ENCODE assay signal across 10 cellular contexts in genomic region chr3:61236556-61236955, GRCh38. TPM values are rescaled to one million over a fixed set of nuclear protein-coding genes. Genes with fewer than 3 reads are reported as not detected.
DNase-seq lines count a peak whose midpoint lies in the region; ATAC-seq and TF ChIP-seq lines count a peak whose summit lies in the region.
"Had no signal": no experiment of that assay in that cellular context is flagged by ENCODE, and none has a peak within 500 bp of the region (broad histone marks: within the 10 kb centered on the region; RNA-seq: fewer than 3 reads in every experiment).

No MANE protein-coding gene starts in this region.

- no peak overlapping the region for H3K4me3 Mint-ChIP-seq in progenitor cell of endocrine pancreas (ENCODE audit: low read depth)

- H3K27me3 ChIP-seq in spleen (replicated peaks in 1 of 7) = no peaks in the 10 kb centered on the region

- TF ChIP-seq CTCF in progenitor cell of endocrine pancreas (IDR thresholded peaks at IDR 0.05; ENCODE audit: unreplicated experiment) (no peak), RWPE1 (conservative IDR thresholded peaks at IDR 0.05; ENCODE audit: low read depth) (no peak), spleen (IDR thresholded peaks at IDR 0.05 in 8 of 11, conservative IDR thresholded peaks at IDR 0.05 in 3 of 11) (no peak)

- no peaks in the 10 kb centered on the region for H3K36me3 ChIP-seq in spleen

- no peak for TF ChIP-seq POLR2A in spleen (IDR thresholded peaks at IDR 0.05)

- no peaks in the 10 kb centered on the region for H3K27me3 Mint-ChIP-seq in progenitor cell of endocrine pancreas

- peak; percentile 88 for ATAC-seq in GM18907 (IDR thresholded peaks at IDR 0.05; ENCODE audit: unreplicated experiment)
- ATAC-seq in GM21717 (IDR thresholded peaks at IDR 0.05; ENCODE audit: unreplicated experiment) = peak; percentile 97
- peak; percentile 80 for ATAC-seq in HG03439 (IDR thresholded peaks at IDR 0.05; ENCODE audit: unreplicated experiment)

- intact Hi-C loops in spleen (cut with DNase I; ENCODE audit: low total_unique reads) = no loop called here

- H3K9me3 Mint-ChIP-seq in progenitor cell of endocrine pancreas (ENCODE audit: low read depth) = no peaks in the 10 kb centered on the region
- H3K9me3 Mint-ChIP-seq: activated T-helper 2 cell treated with anti-CD3 and anti-CD28 coated beads, Interferon-gamma antibody, Interleukin-2, Interleukin-4, amounts not matched to agents 10 μg/mL and 5 μg/mL and 100 μg/mL, durations not matched to agents 14 hours and 24 hours and 36 hours had no signal

- H3K27ac ChIP-seq in RWPE1 (no peak overlapping the region), spleen (no peak overlapping the region)

- no peak overlapping the region for H3K4me3 ChIP-seq in spleen

- H3K36me3 Mint-ChIP-seq in progenitor cell of endocrine pancreas (ENCODE audit: insufficient read depth) = no peaks in the 10 kb centered on the region

- POLR2A ChIA-PET in RWPE1 (lab: Yijun Ruan, JAX; ENCODE audit: low non-redundant PET) = no interaction called here

- no peaks in the 10 kb centered on the region for H3K9me3 ChIP-seq in spleen

- H3K4me1 Mint-ChIP-seq in progenitor cell of endocrine pancreas (ENCODE audit: low read depth) = no peaks in the 10 kb centered on the region

- DNase-seq in left kidney (ENCODE audit: low read depth, low spot score) (peak; percentile 21), progenitor cell of endocrine pancreas (ENCODE audit: low spot score, unreplicated experiment) (no peak), COR-L47 (lab: John Stamatoyannopoulos, UW) (no peak), RWPE1 (ENCODE audit: low spot score) (no peak), spleen (no peak)
- DNase-seq: stimulated activated CD4-positive, alpha-beta T cell treated with anti-CD3 and anti-CD28 coated beads, Interleukin-2, amount 100 ng/mL, for 48 hours had no signal

- no peak overlapping the region for H3K27ac Mint-ChIP-seq in progenitor cell of endocrine pancreas
- H3K27ac Mint-ChIP-seq: activated T-helper 2 cell treated with anti-CD3 and anti-CD28 coated beads, Interferon-gamma antibody, Interleukin-2, Interleukin-4, amounts not matched to agents 10 μg/mL and 5 μg/mL and 100 μg/mL, durations not matched to agents 14 hours and 24 hours and 36 hours had no signal

- CTCF ChIA-PET in RWPE1 (lab: Yijun Ruan, JAX) = no interaction called here

- peaks cover 0 to 7% (median 1%) of the 10 kb centered on the region in 6 donors for H3K4me1 ChIP-seq in spleen

RNA-seq across cellular contexts. Expression of gene FHIT, which starts 14.7 kb away (rescaled TPM):
- 16.1 and 18.4 TPM in 2 replicates for total RNA-seq in progenitor cell of endocrine pancreas
- total RNA-seq in spleen = 10 to 100 TPM in 6 of 7 donors, 1 to 10 TPM in 1; 4.9 to 23.1 (median 14.2) TPM
- polyA plus RNA-seq in spleen = 1 to 10 TPM; 4.1 to 5.2 (median 4.7) TPM
